ENCODE assay signal across 31 cellular contexts in genomic region chr4:162675661-162676060, GRCh38.
"Had no signal": no experiment of that assay in that cellular context is flagged by ENCODE, and none has a peak within 500 bp of the region (broad histone marks: within the 10 kb centered on the region; RNA-seq: fewer than 3 reads in every experiment).

No MANE protein-coding gene starts in this region.

- H3K4me3 ChIP-seq: adrenal gland, ascending aorta, cardiac muscle cell had no signal

- H3K9me3 ChIP-seq: adrenal gland had no signal

- DNase-seq: activated B cell treated with CpG ODN at 0.5 μM for 24 hours; activated CD4-positive, alpha-beta memory T cell treated with anti-CD3 and anti-CD28 coated beads for 36 hours; activated CD4-positive, alpha-beta T cell treated with anti-CD3 and anti-CD28 coated beads for 1 hour; activated CD4-positive, alpha-beta T cell treated with anti-CD3 and anti-CD28 coated beads for 36 hours; activated CD4-positive, alpha-beta T cell treated with anti-CD3 and anti-CD28 coated beads for 48 hours; activated CD4-positive, alpha-beta T cell treated with anti-CD3 and anti-CD28 coated beads, Interleukin-2, amount 10 ng/mL, durations not matched to agents 7 days and 5 days; activated CD8-positive, alpha-beta memory T cell treated with anti-CD3 and anti-CD28 coated beads, Interleukin-2, amount 50 U/mL, for 4 hours; activated CD8-positive, alpha-beta T cell treated with anti-CD3 and anti-CD28 coated beads for 36 hours; activated effector memory CD4-positive, alpha-beta T cell treated with anti-CD3 and anti-CD28 coated beads, Interleukin-2, amount 50 U/mL, for 16 hours; activated gamma-delta T cell treated with Interleukin-2 at 50 U/mL for 16 hours; activated naive CD4-positive, alpha-beta T cell; activated naive CD4-positive, alpha-beta T cell treated with anti-CD3 and anti-CD28 coated beads for 36 hours; activated naive CD4-positive, alpha-beta T cell treated with anti-CD3 and anti-CD28 coated beads, Interleukin-2, amount 50 U/mL, for 16 hours; activated naive CD8-positive, alpha-beta T cell treated with anti-CD3 and anti-CD28 coated beads for 36 hours; activated T-cell treated with anti-CD3 and anti-CD28 coated beads for 4 hours; activated T-cell treated with anti-CD3 and anti-CD28 coated beads, Interleukin-2, amount 50 U/mL, for 1 hour; activated T-cell treated with anti-CD3 and anti-CD28 coated beads, Interleukin-2, amount 50 U/mL, for 4 hours; activated T-cell treated with anti-CD3 and anti-CD28 coated beads, Interleukin-2, amount 50 U/mL, for 72 hours; adrenal gland; amniotic stem cell; caudate nucleus; cerebellar nuclear complex; T-helper 2 cell; T-helper 9 cell had no signal

- ATAC-seq: activated CD4-positive, alpha-beta T cell treated with anti-CD3 and anti-CD28 coated beads for 36 hours; activated CD8-positive, alpha-beta T cell treated with anti-CD3 and anti-CD28 coated beads for 36 hours; activated naive CD4-positive, alpha-beta T cell treated with anti-CD3 and anti-CD28 coated beads, Interleukin-2, amount 50 U/mL, for 72 hours; activated T-cell treated with anti-CD3 and anti-CD28 coated beads, Interleukin-2, amount 50 U/mL, for 4 hours; activated T-cell treated with anti-CD3 and anti-CD28 coated beads, Interleukin-2, amount 50 U/mL, for 72 hours; activated T-helper 17 cell treated with anti-CD3 and anti-CD28 coated beads, Interleukin-2, amount 50 U/mL, for 72 hours had no signal

- FAIRE-seq: bronchial epithelial cell, TTC549 had no signal

- H3K36me3 ChIP-seq: adrenal gland, ascending aorta, cardiac muscle cell had no signal

- H3K27me3 ChIP-seq: adrenal gland, ascending aorta, cardiac muscle cell had no signal

- H3K27ac ChIP-seq: adrenal gland, ascending aorta, cardiac muscle cell, VCaP had no signal

- H3K4me1 ChIP-seq: adrenal gland, ascending aorta had no signal
